ENCODE assay signal across 15 cellular contexts in genomic region chr3:179589143-179589542, GRCh38. TPM values are rescaled to one million over a fixed set of nuclear protein-coding genes. Genes with fewer than 3 reads are reported as not detected.
DNase-seq lines count a peak whose midpoint lies in the region; ATAC-seq and TF ChIP-seq lines count a peak whose summit lies in the region.
"Had no signal": no experiment of that assay in that cellular context is flagged by ENCODE, and none has a peak within 500 bp of the region (broad histone marks: within the 10 kb centered on the region; RNA-seq: fewer than 3 reads in every experiment).

No MANE protein-coding gene starts in this region.

- H3K9me3 Mint-ChIP-seq in WTC11: no peaks in the 10 kb centered on the region
- H3K9me3 Mint-ChIP-seq: activated CD4-positive, alpha-beta T cell treated with anti-CD3 and anti-CD28 coated beads, Interleukin-2, amount 10 ng/mL, durations not matched to agents 24 days and 14 days; H9 had no signal

- peaks cover 43% of the 10 kb centered on the region for H3K36me3 ChIP-seq in ACC112 (ENCODE audit: insufficient read depth, low read length)
- H3K36me3 ChIP-seq in brain microvascular endothelial cell (replicated peaks): peaks cover 42% of the 10 kb centered on the region

- H3K4me1 ChIP-seq in ACC112 (ENCODE audit: control insufficient read depth, insufficient read depth, low read length, unreplicated experiment): no peaks in the 10 kb centered on the region
- H3K4me1 ChIP-seq: BE2C had no signal

- no peak overlapping the region for H3K4me3 ChIP-seq in ACC112 (ENCODE audit: low read depth, low read length)
- no peak overlapping the region for H3K4me3 ChIP-seq in brain microvascular endothelial cell (ENCODE audit: low read depth, low read length)

- H3K27ac ChIP-seq in ACC112 (ENCODE audit: low read depth, low read length) (peak overlapping the region; percentile 51; the same call in 1 of the 2 replicates), brain microvascular endothelial cell (peak overlapping the region; percentile 73)

- no peak overlapping the region for H3K27ac Mint-ChIP-seq in WTC11
- H3K27ac Mint-ChIP-seq: activated CD4-positive, alpha-beta T cell treated with anti-CD3 and anti-CD28 coated beads, Interleukin-2, amount 10 ng/mL, durations not matched to agents 24 days and 14 days; H9 had no signal

- TF ChIP-seq CTCF in brain microvascular endothelial cell (IDR thresholded peaks at IDR 0.05; ENCODE audit: low read depth, low read length, missing control alignments) (no peak), WTC11 (IDR thresholded peaks at IDR 0.05) (no peak)

- DNase-seq in brain microvascular endothelial cell (no peak), NCI-H345 treated with DMSO at 0.1 percent for 48 hours (lab: John Stamatoyannopoulos, UW; ENCODE audit: unreplicated experiment) (no peak), GM19238 (ENCODE audit: insufficient read length, low spot score) (no peak), WTC11 (ENCODE audit: low spot score) (no peak)
- DNase-seq: activated CD4-positive, alpha-beta T cell treated with anti-CD3 and anti-CD28 coated beads, Interleukin-2, amount 10 ng/mL, durations not matched to agents 24 days and 14 days; BE2C; effector CD8-positive, alpha-beta T cell; H9; left cardiac atrium; MM.1S; NCI-H2227 treated with DMSO at 0.1 percent for 48 hours had no signal

- POLR2A ChIA-PET in WTC11 (lab: Charles Lee): no interaction called here

- no peaks in the 10 kb centered on the region for H3K79me2 ChIP-seq in ACC112 (ENCODE audit: control insufficient read depth, insufficient read depth, low read length, unreplicated experiment)

- H3K4me1 Mint-ChIP-seq in WTC11: no peaks in the 10 kb centered on the region
- H3K4me1 Mint-ChIP-seq: H9 had no signal

- CTCF ChIA-PET in WTC11 (lab: Charles Lee): no interaction called here

- H3K27me3 ChIP-seq in ACC112 (ENCODE audit: insufficient read depth, low read length) (no peaks in the 10 kb centered on the region), brain microvascular endothelial cell (replicated peaks) (no peaks in the 10 kb centered on the region)
- H3K27me3 ChIP-seq: BE2C had no signal

- ATAC-seq in GM18858 (IDR thresholded peaks at IDR 0.05; ENCODE audit: unreplicated experiment): peak; percentile 70
- ATAC-seq in HG02981 (IDR thresholded peaks at IDR 0.05; ENCODE audit: unreplicated experiment): peak; percentile 70
- ATAC-seq in GM21423 (IDR thresholded peaks at IDR 0.05; ENCODE audit: unreplicated experiment): no peak
- ATAC-seq in WTC11: no peak
- ATAC-seq: left cardiac atrium had no signal

- peaks cover 55% of the 10 kb centered on the region for H3K36me3 Mint-ChIP-seq in WTC11

- no peak overlapping the region for H2AFZ ChIP-seq in ACC112 (ENCODE audit: low read length, unreplicated experiment)

- no peaks in the 10 kb centered on the region for H3K27me3 Mint-ChIP-seq in WTC11 (ENCODE audit: low read depth)
- H3K27me3 Mint-ChIP-seq: activated CD4-positive, alpha-beta T cell treated with anti-CD3 and anti-CD28 coated beads, Interleukin-2, amount 10 ng/mL, durations not matched to agents 24 days and 14 days had no signal

- no peak overlapping the region for H3K4me3 Mint-ChIP-seq in WTC11
- H3K4me3 Mint-ChIP-seq: activated CD4-positive, alpha-beta T cell treated with anti-CD3 and anti-CD28 coated beads, Interleukin-2, amount 10 ng/mL, durations not matched to agents 24 days and 14 days; H9 had no signal

- in situ Hi-C loops in brain microvascular endothelial cell (cut with HindIII; ENCODE audit: low pct_ligation_motif_present, low sequenced_read_pairs): no loop called here

TF ChIP-seq in WTC11, 78 proteins besides CTCF, POLR2A, EP300 and RAD21:
- TF ChIP-seq ZNF281 (CRISPR knock-in tag; IDR thresholded peaks at IDR 0.05) (no peak), RELA (CRISPR knock-in tag; IDR thresholded peaks at IDR 0.05; ENCODE audit: borderline replicate concordance) (no peak), RORB (CRISPR knock-in tag; IDR thresholded peaks at IDR 0.05) (no peak), MYBL2 (CRISPR knock-in tag; IDR thresholded peaks at IDR 0.05) (no peak), ETV6 (CRISPR knock-in tag; IDR thresholded peaks at IDR 0.05) (no peak), ATF6 (CRISPR knock-in tag; IDR thresholded peaks at IDR 0.05) (no peak), TP53 (CRISPR knock-in tag; IDR thresholded peaks at IDR 0.05) (no peak), USF1 (CRISPR knock-in tag; IDR thresholded peaks at IDR 0.05) (no peak), FOXK1 (CRISPR knock-in tag; IDR thresholded peaks at IDR 0.05) (no peak), PRRX2 (CRISPR knock-in tag; IDR thresholded peaks at IDR 0.05) (no peak), NFATC4 (CRISPR knock-in tag; IDR thresholded peaks at IDR 0.05) (no peak), ZNF138 (CRISPR knock-in tag; conservative IDR thresholded peaks at IDR 0.05) (no peak), ZNF219 (CRISPR knock-in tag; IDR thresholded peaks at IDR 0.05; ENCODE audit: borderline replicate concordance) (no peak), FOXP1 (CRISPR knock-in tag; IDR thresholded peaks at IDR 0.05; ENCODE audit: borderline replicate concordance) (no peak)

RNA-seq across cellular contexts. Expression of gene MRPL47, which starts 15.3 kb away (rescaled TPM):
- 55.9 to 68.9 TPM (median 61.3 TPM) in 3 replicates for total RNA-seq in WTC11 (2021)

RNA-seq across cellular contexts. Expression of gene NDUFB5, which starts 15.5 kb away (rescaled TPM):
- total RNA-seq in WTC11 (2021): 95.6 to 114 TPM (median 104 TPM) in 3 replicates

RNA-seq across cellular contexts. Expression of gene ACTL6A, which starts 26.4 kb away (rescaled TPM):
- total RNA-seq in WTC11 (2021): 71.6 to 82.9 TPM (median 74.6 TPM) in 3 replicates

Comparison
In these comparisons a context has a peak if more than half of its experiments do, and no peak if none do; other contexts are left out.
1. ATAC-seq: peak in GM18858 (single experiment) and HG02981 (single experiment); none in GM21423 (single experiment) and WTC11 (single experiment).